16 cellular contexts compared by ENCODE assay signal in the genomic region with DNA sequence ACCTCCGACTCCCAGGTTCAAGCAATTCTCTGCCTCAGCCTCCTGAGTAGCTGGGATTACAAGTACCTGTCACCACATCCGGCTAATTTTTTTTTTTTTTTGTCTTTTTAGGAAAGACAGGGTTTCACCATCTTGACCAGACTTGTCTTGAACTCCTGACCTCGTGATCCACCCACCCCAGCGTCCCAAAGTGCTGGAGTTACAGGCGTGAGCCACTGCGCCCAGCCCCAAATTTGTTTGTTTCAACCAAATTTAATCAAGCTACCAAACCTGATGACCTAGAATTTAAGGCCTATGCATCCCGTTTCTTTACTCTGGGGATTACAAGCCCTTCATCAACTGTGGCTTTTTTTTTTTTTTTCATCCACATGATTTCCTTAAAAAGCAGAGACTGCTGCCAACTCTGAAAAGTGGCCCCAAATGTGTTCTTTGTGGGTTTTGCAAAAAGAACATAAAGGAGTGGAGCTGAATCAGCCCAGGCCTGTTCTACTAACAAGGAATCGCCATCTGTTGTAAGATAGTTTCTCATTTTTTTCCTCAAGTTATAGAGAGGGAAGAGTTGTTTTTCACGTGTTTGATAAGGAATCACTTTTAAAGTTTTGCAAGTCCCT. TPM values are rescaled to one million over a fixed set of nuclear protein-coding genes. Genes with fewer than 3 reads are reported as not detected.
DNase-seq lines count a peak whose midpoint lies in the region; ATAC-seq, FAIRE-seq and TF ChIP-seq lines count a peak whose summit lies in the region.
"Had no signal": no experiment of that assay in that cellular context is flagged by ENCODE, and none has a peak within 500 bp of the region (broad histone marks: within the 10 kb centered on the region; RNA-seq: fewer than 3 reads in every experiment).

No MANE protein-coding gene starts in this region.

- H3K4me3 ChIP-seq in BJ (ENCODE audit: low read depth, low read length): 0 out of 2 replicates have a peak overlapping the region, but pooled peaks have one; percentile 17
- no peak overlapping the region for H3K4me3 ChIP-seq in astrocyte (ENCODE audit: insufficient read depth, low read depth, low read length)
- peak overlapping the region in 4 of 12 donors; percentile 11 to 25 (median 16) for H3K4me3 ChIP-seq in heart left ventricle

- H3K27ac Mint-ChIP-seq in astrocyte (ENCODE audit: unreplicated experiment): no peak overlapping the region
- H3K27ac Mint-ChIP-seq: progenitor cell of endocrine pancreas, type B pancreatic cell had no signal

- no peaks in the 10 kb centered on the region for H3K27me3 Mint-ChIP-seq in astrocyte (ENCODE audit: low read depth, unreplicated experiment)
- H3K27me3 Mint-ChIP-seq: progenitor cell of endocrine pancreas, type B pancreatic cell had no signal

- no peaks in the 10 kb centered on the region for H3K79me2 ChIP-seq in astrocyte (ENCODE audit: insufficient read depth, low read length)

- peak in 2 of 4 donors; percentile 11 to 56 for ATAC-seq in heart left ventricle
- ATAC-seq in HG03196 (IDR thresholded peaks at IDR 0.05; ENCODE audit: unreplicated experiment): no peak
- ATAC-seq in GM21526 (IDR thresholded peaks at IDR 0.05; ENCODE audit: low FRiP score, unreplicated experiment): no peak

- peak overlapping the region; percentile 28 for H3K9ac ChIP-seq in astrocyte (ENCODE audit: low read length)

- no peak for TF ChIP-seq POLR2A in heart left ventricle (IDR thresholded peaks at IDR 0.05)

- H3K4me1 Mint-ChIP-seq in astrocyte (ENCODE audit: low read depth, unreplicated experiment): peaks cover 6% of the 10 kb centered on the region

- H3K9me3 ChIP-seq in astrocyte (ENCODE audit: insufficient read depth, low read depth, low read length): no peaks in the 10 kb centered on the region
- H3K9me3 ChIP-seq in heart left ventricle: no peaks in the 10 kb centered on the region

- POLR2A ChIA-PET in BJ (lab: Charles Lee): no interaction called here

- peak; percentile 28 for DNase-seq in BJ (ENCODE audit: low read depth)
- peak; percentile 53 for DNase-seq in astrocyte (ENCODE audit: low read depth)
- peak in 1 of 5 donors; percentile 41 for DNase-seq in heart left ventricle
- DNase-seq in renal cortical epithelial cell (ENCODE audit: low read depth): peak; percentile 17
- DNase-seq in central memory CD4-positive, alpha-beta T cell: no peak
- DNase-seq in activated CD8-positive, alpha-beta memory T cell treated with anti-CD3 and anti-CD28 coated beads, Interleukin-2, amount 50 U/mL, for 48 hours: no peak
- DNase-seq: AML-193, brain microvascular endothelial cell, foreskin melanocyte, NCI-H510A treated with DMSO at 0.1 percent for 48 hours, SHP77, WERI-Rb-1 had no signal

- FAIRE-seq in astrocyte (lab: Jason Lieb, UNC): no peak

- H2AFZ ChIP-seq in astrocyte (ENCODE audit: low read depth, low read length): no peak overlapping the region

- H3K4me1 ChIP-seq in astrocyte (ENCODE audit: insufficient read depth, low read length) (no peaks in the 10 kb centered on the region), heart left ventricle (peaks cover 0 to 15% (median 0%) of the 10 kb centered on the region in 12 donors)

- intact Hi-C loops in heart left ventricle (cut with DNase I): loop anchor here in 1 of 10 donors (10.0 kb wide), 1 partner anchor 98 kb away; the partner anchor contains the start of gene WARS2

- peak overlapping the region; percentile 54 for H3K27ac ChIP-seq in astrocyte (ENCODE audit: low read depth, low read length)
- H3K27ac ChIP-seq in heart left ventricle: peak overlapping the region in 10 of 12 donors; percentile 1 to 61 (median 32)
- H3K27ac ChIP-seq: brain microvascular endothelial cell, WERI-Rb-1 had no signal

- H3K36me3 ChIP-seq in BJ (ENCODE audit: control insufficient read depth, insufficient read depth, low read length): no peaks in the 10 kb centered on the region
- no peaks in the 10 kb centered on the region for H3K36me3 ChIP-seq in astrocyte (ENCODE audit: insufficient read depth, low read length)
- peaks cover 0 to 24% (median 5%) of the 10 kb centered on the region in 9 donors for H3K36me3 ChIP-seq in heart left ventricle
- H3K36me3 ChIP-seq: brain microvascular endothelial cell, WERI-Rb-1 had no signal

- no peaks in the 10 kb centered on the region for H4K20me1 ChIP-seq in astrocyte (ENCODE audit: insufficient read depth, low read length)

- no peaks in the 10 kb centered on the region for H3K9me3 Mint-ChIP-seq in astrocyte (ENCODE audit: unreplicated experiment)
- H3K9me3 Mint-ChIP-seq: type B pancreatic cell had no signal

- peak overlapping the region; percentile 59 for H3K4me2 ChIP-seq in astrocyte (ENCODE audit: low read length)

- H3K4me3 Mint-ChIP-seq in astrocyte (ENCODE audit: unreplicated experiment): no peak overlapping the region
- H3K4me3 Mint-ChIP-seq: type B pancreatic cell had no signal

- H3K27me3 ChIP-seq in BJ (ENCODE audit: control insufficient read depth, insufficient read depth, low read length) (no peaks in the 10 kb centered on the region), astrocyte (ENCODE audit: insufficient read depth, low read length) (no peaks in the 10 kb centered on the region), heart left ventricle (no peaks in the 10 kb centered on the region)
- H3K27me3 ChIP-seq: brain microvascular endothelial cell had no signal

- TF ChIP-seq CTCF in BJ (IDR thresholded peaks at IDR 0.05; ENCODE audit: insufficient read depth, low read depth, low read length): no peak
- no peak for TF ChIP-seq CTCF in astrocyte (IDR thresholded peaks at IDR 0.05; ENCODE audit: insufficient read depth, low read depth, low read length)
- TF ChIP-seq CTCF in heart left ventricle (IDR thresholded peaks at IDR 0.05): no peak

- WGBS in heart left ventricle, 4 donors: 64 to 69% (median 68%) methylated on average over 9 of the region's 9 CpGs

- CTCF ChIA-PET in BJ (lab: Yijun Ruan, JAX): interaction anchor here (0.7 to 1.5 kb wide), 5 partner anchors 11 to 228 kb away, joined by 3 to 4 read pairs (median 3); no protein-coding TSS in a partner anchor

- no peaks in the 10 kb centered on the region for H3K36me3 Mint-ChIP-seq in astrocyte (ENCODE audit: low read depth, unreplicated experiment)

RNA-seq across cellular contexts. Expression of gene TBX15, which starts 58.4 kb away (rescaled TPM):
- polyA plus RNA-seq in BJ (2011; rRNA removed): 14.8 and 16.0 TPM in 2 replicates
- 18.0 and 28.7 TPM in 2 replicates for polyA minus RNA-seq in BJ (2011; rRNA and poly(A)+ RNA removed)
- 0.07 and 0.10 TPM in 2 replicates for total RNA-seq in astrocyte
- total RNA-seq in heart left ventricle: 1 to 10 TPM in 2 of 9 donors, under 1 TPM in 7; 0.19 to 1.8 (median 0.63) TPM
- under 1 TPM; 0.23 to 0.69 TPM for polyA plus RNA-seq in heart left ventricle
- 0.87 and 0.89 TPM in 2 replicates for total RNA-seq in renal cortical epithelial cell
- total RNA-seq: progenitor cell of endocrine pancreas had no signal

Comparison
In these comparisons a context has a peak if more than half of its experiments do, and no peak if none do; other contexts are left out.
1. DNase-seq: peak in BJ (single experiment), astrocyte (single experiment) and renal cortical epithelial cell (single experiment); none in central memory CD4-positive, alpha-beta T cell (single experiment) and activated CD8-positive, alpha-beta memory T cell treated with anti-CD3 and anti-CD28 coated beads, Interleukin-2, amount 50 U/mL, for 48 hours (single experiment).